32 cellular contexts compared by ENCODE assay signal in genomic region chr7:150831851-150832250, GRCh38. TPM values are rescaled to one million over a fixed set of nuclear protein-coding genes. Genes with fewer than 3 reads are reported as not detected.
"Had no signal": no experiment of that assay in that cellular context is flagged by ENCODE, and none has a peak within 500 bp of the region (broad histone marks: within the 10 kb centered on the region; RNA-seq: fewer than 3 reads in every experiment).

No MANE protein-coding gene starts in this region.

- H3K27ac Mint-ChIP-seq: activated CD4-positive, alpha-beta T cell treated with anti-CD3 and anti-CD28 coated beads for 36 hours; activated CD8-positive, alpha-beta memory T cell treated with anti-CD3 and anti-CD28 coated beads, Interleukin-2, amount 10 ng/mL, durations not matched to agents 7 days and 5 days; activated CD8-positive, alpha-beta T cell treated with anti-CD3 and anti-CD28 coated beads, Interleukin-2, amount 10 ng/mL, durations not matched to agents 7 days and 5 days; activated naive CD4-positive, alpha-beta T cell treated with anti-CD3 and anti-CD28 coated beads, Interleukin-2, amount 50 U/mL, for 72 hours; activated T-helper 2 cell treated with anti-CD3 and anti-CD28 coated beads, Interferon-gamma antibody, Interleukin-2, Interleukin-4, amounts not matched to agents 10 μg/mL and 5 μg/mL and 100 μg/mL, durations not matched to agents 14 hours and 24 hours and 36 hours; naive thymus-derived CD8-positive, alpha-beta T cell had no signal

- DNase-seq: activated CD4-positive, alpha-beta T cell treated with anti-CD3 and anti-CD28 coated beads for 36 hours; activated CD4-positive, CD25-positive, alpha-beta regulatory T cell; activated CD8-positive, alpha-beta memory T cell treated with anti-CD3 and anti-CD28 coated beads, Interleukin-2, amount 10 ng/mL, durations not matched to agents 7 days and 5 days; activated CD8-positive, alpha-beta T cell treated with anti-CD3 and anti-CD28 coated beads, Interleukin-2, amount 10 ng/mL, durations not matched to agents 7 days and 5 days; activated T-cell treated with anti-CD3 and anti-CD28 coated beads, Interleukin-2, amount 50 U/mL, for 48 hours; colonic mucosa; effector CD8-positive, alpha-beta T cell; esophagus squamous epithelium; left cardiac atrium; left ventricle myocardium superior; naive thymus-derived CD8-positive, alpha-beta T cell; nucleus accumbens; stimulated activated CD4-positive, alpha-beta T cell treated with anti-CD3 and anti-CD28 coated beads, Interleukin-4, amount 100 ng/mL, for 1 hour; stimulated activated naive CD8-positive, alpha-beta T cell treated with anti-CD3 and anti-CD28 coated beads, Interleukin-15, Interleukin-2, amounts not matched to agents 100 U/mL and 50 U/mL, for 24 hours; upper lobe of right lung had no signal

- H3K4me1 ChIP-seq: colonic mucosa, esophagus squamous epithelium, parathyroid adenoma, upper lobe of right lung had no signal

- H3K9me3 ChIP-seq: colonic mucosa, esophagus squamous epithelium, right atrium auricular region, thoracic aorta, upper lobe of right lung had no signal

- H3K36me3 ChIP-seq: colonic mucosa, esophagus squamous epithelium, right atrium auricular region, thoracic aorta, upper lobe of right lung had no signal

- H3K27ac ChIP-seq: epithelial cell of prostate, esophagus squamous epithelium, hepatocyte, parathyroid adenoma, right atrium auricular region, thoracic aorta, upper lobe of right lung had no signal

- H3K4me1 Mint-ChIP-seq: activated CD4-positive, alpha-beta T cell treated with anti-CD3 and anti-CD28 coated beads for 36 hours; activated CD8-positive, alpha-beta memory T cell treated with anti-CD3 and anti-CD28 coated beads, Interleukin-2, amount 10 ng/mL, durations not matched to agents 7 days and 5 days; central memory CD8-positive, alpha-beta T cell; naive thymus-derived CD8-positive, alpha-beta T cell had no signal

- H3K4me3 Mint-ChIP-seq: activated CD4-positive, alpha-beta T cell treated with anti-CD3 and anti-CD28 coated beads for 36 hours; activated CD8-positive, alpha-beta memory T cell treated with anti-CD3 and anti-CD28 coated beads, Interleukin-2, amount 10 ng/mL, durations not matched to agents 7 days and 5 days; activated CD8-positive, alpha-beta T cell treated with anti-CD3 and anti-CD28 coated beads, Interleukin-2, amount 10 ng/mL, durations not matched to agents 7 days and 5 days; central memory CD8-positive, alpha-beta T cell; naive thymus-derived CD8-positive, alpha-beta T cell; neural crest cell had no signal

- H3K27me3 ChIP-seq: colonic mucosa, hepatocyte, right atrium auricular region, upper lobe of right lung had no signal

- FAIRE-seq: bronchial epithelial cell, endometrium, frontal cortex, keratinocyte had no signal

- H3K36me3 Mint-ChIP-seq: activated CD8-positive, alpha-beta memory T cell treated with anti-CD3 and anti-CD28 coated beads, Interleukin-2, amount 10 ng/mL, durations not matched to agents 7 days and 5 days; activated naive CD4-positive, alpha-beta T cell treated with anti-CD3 and anti-CD28 coated beads, Interleukin-2, amount 50 U/mL, for 72 hours had no signal

- H3K9me3 Mint-ChIP-seq: activated naive CD4-positive, alpha-beta T cell treated with anti-CD3 and anti-CD28 coated beads, Interleukin-2, amount 50 U/mL, for 72 hours; activated T-helper 2 cell treated with anti-CD3 and anti-CD28 coated beads, Interferon-gamma antibody, Interleukin-2, Interleukin-4, amounts not matched to agents 10 μg/mL and 5 μg/mL and 100 μg/mL, durations not matched to agents 14 hours and 24 hours and 36 hours; central memory CD8-positive, alpha-beta T cell; naive thymus-derived CD8-positive, alpha-beta T cell had no signal

- H3K4me3 ChIP-seq: colonic mucosa, esophagus squamous epithelium, hepatocyte, right atrium auricular region, thoracic aorta, upper lobe of right lung had no signal

RNA-seq across cellular contexts. Expression of gene AOC1, which starts 20.5 kb away (rescaled TPM):
- total RNA-seq: activated CD4-positive, alpha-beta T cell treated with anti-CD3 and anti-CD28 coated beads for 36 hours; activated CD8-positive, alpha-beta memory T cell treated with anti-CD3 and anti-CD28 coated beads, Interleukin-2, amount 10 ng/mL, durations not matched to agents 7 days and 5 days; activated CD8-positive, alpha-beta T cell treated with anti-CD3 and anti-CD28 coated beads, Interleukin-2, amount 10 ng/mL, durations not matched to agents 7 days and 5 days; activated naive CD4-positive, alpha-beta T cell treated with anti-CD3 and anti-CD28 coated beads, Interleukin-2, amount 50 U/mL, for 72 hours; dermis microvascular lymphatic vessel endothelial cell; frontal cortex; lung microvascular endothelial cell; naive thymus-derived CD8-positive, alpha-beta T cell; neural crest cell; pulmonary artery endothelial cell; right atrium auricular region; T-helper 2 cell treated with Interferon-gamma antibody and Interleukin-4, amounts not matched to agents 100 ng/mL and 5 ng/mL, for 36 hours; thoracic aorta had no signal
- polyA plus RNA-seq: keratinocyte; naive thymus-derived CD8-positive, alpha-beta T cell had no signal

RNA-seq across cellular contexts. Expression of gene TMEM176A, which starts 31.3 kb away (rescaled TPM):
- total RNA-seq: activated CD4-positive, alpha-beta T cell treated with anti-CD3 and anti-CD28 coated beads for 36 hours; activated CD8-positive, alpha-beta memory T cell treated with anti-CD3 and anti-CD28 coated beads, Interleukin-2, amount 10 ng/mL, durations not matched to agents 7 days and 5 days; activated CD8-positive, alpha-beta T cell treated with anti-CD3 and anti-CD28 coated beads, Interleukin-2, amount 10 ng/mL, durations not matched to agents 7 days and 5 days; activated naive CD4-positive, alpha-beta T cell treated with anti-CD3 and anti-CD28 coated beads, Interleukin-2, amount 50 U/mL, for 72 hours; activated T-helper 2 cell treated with anti-CD3 and anti-CD28 coated beads, Interferon-gamma antibody, Interleukin-2, Interleukin-4, amounts not matched to agents 10 μg/mL and 5 μg/mL and 100 μg/mL, durations not matched to agents 14 hours and 24 hours and 36 hours; dermis microvascular lymphatic vessel endothelial cell; lung microvascular endothelial cell; pulmonary artery endothelial cell; T-helper 2 cell treated with Interferon-gamma antibody and Interleukin-4, amounts not matched to agents 100 ng/mL and 5 ng/mL, for 36 hours had no signal
- polyA plus RNA-seq: keratinocyte had no signal

RNA-seq across cellular contexts. Expression of gene TMEM176B, which starts 31.7 kb away (rescaled TPM):
- total RNA-seq: activated CD4-positive, alpha-beta T cell treated with anti-CD3 and anti-CD28 coated beads for 36 hours; activated CD8-positive, alpha-beta memory T cell treated with anti-CD3 and anti-CD28 coated beads, Interleukin-2, amount 10 ng/mL, durations not matched to agents 7 days and 5 days; activated CD8-positive, alpha-beta T cell treated with anti-CD3 and anti-CD28 coated beads, Interleukin-2, amount 10 ng/mL, durations not matched to agents 7 days and 5 days; activated naive CD4-positive, alpha-beta T cell treated with anti-CD3 and anti-CD28 coated beads, Interleukin-2, amount 50 U/mL, for 72 hours; bronchial epithelial cell; dermis microvascular lymphatic vessel endothelial cell; lung microvascular endothelial cell; naive thymus-derived CD8-positive, alpha-beta T cell; pulmonary artery endothelial cell; T-helper 2 cell treated with Interferon-gamma antibody and Interleukin-4, amounts not matched to agents 100 ng/mL and 5 ng/mL, for 36 hours had no signal
- polyA plus RNA-seq: keratinocyte had no signal
